Comparison of ENCODE assay signal across 26 cellular contexts in the genomic region with DNA sequence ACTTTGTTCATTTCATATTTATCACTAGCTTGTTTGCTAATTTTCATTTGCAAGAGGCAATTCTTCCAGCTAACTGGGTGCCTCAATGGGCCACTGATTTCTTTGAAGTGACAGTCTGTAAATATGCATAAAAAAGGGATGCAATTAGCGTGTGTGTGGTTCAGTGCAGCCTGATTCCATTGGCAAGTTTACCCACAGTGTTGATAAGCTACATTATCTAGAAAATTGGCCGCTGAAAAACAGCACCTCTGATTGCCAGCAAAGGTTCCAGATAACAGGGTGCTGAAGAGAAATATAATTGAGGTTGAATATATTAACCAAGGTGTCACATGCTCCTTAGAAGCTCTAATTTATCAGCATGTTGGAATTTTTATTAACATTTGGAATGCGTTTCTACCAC.
"Had no signal": no experiment of that assay in that cellular context is flagged by ENCODE, and none has a peak within 500 bp of the region (broad histone marks: within the 10 kb centered on the region; RNA-seq: fewer than 3 reads in every experiment).

No MANE protein-coding gene starts in this region.

- H3K4me2 ChIP-seq: KMS-11, SK-N-SH had no signal

- H3K27me3 ChIP-seq: breast epithelium, Peyer's patch, SJCRH30 had no signal

- H3K4me3 Mint-ChIP-seq: activated CD4-positive, alpha-beta memory T cell treated with anti-CD3 and anti-CD28 coated beads, Interleukin-2, amount 10 ng/mL, durations not matched to agents 7 days and 5 days; activated CD4-positive, alpha-beta T cell treated with anti-CD3 and anti-CD28 coated beads for 36 hours; activated naive CD4-positive, alpha-beta T cell treated with anti-CD3 and anti-CD28 coated beads, Interleukin-2, amount 10 ng/mL, durations not matched to agents 7 days and 5 days; activated naive CD8-positive, alpha-beta T cell treated with anti-CD3 and anti-CD28 coated beads, Interleukin-2, amount 10 ng/mL, durations not matched to agents 7 days and 5 days; activated T-cell treated with anti-CD3 and anti-CD28 coated beads, Interleukin-2, amount 50 U/mL, for 72 hours had no signal

- DNase-seq: activated CD4-positive, alpha-beta memory T cell treated with anti-CD3 and anti-CD28 coated beads, Interleukin-2, amount 10 ng/mL, durations not matched to agents 7 days and 5 days; activated CD4-positive, alpha-beta T cell treated with anti-CD3 and anti-CD28 coated beads for 36 hours; activated CD4-positive, alpha-beta T cell treated with anti-CD3 and anti-CD28 coated beads, Interleukin-2, amount 50 U/mL, for 1 hour; activated gamma-delta T cell treated with Interleukin-2 at 50 U/mL for 16 hours; activated naive CD4-positive, alpha-beta T cell treated with anti-CD3 and anti-CD28 coated beads, Interleukin-2, amount 10 ng/mL, durations not matched to agents 7 days and 5 days; activated naive CD8-positive, alpha-beta T cell treated with anti-CD3 and anti-CD28 coated beads, Interleukin-2, amount 10 ng/mL, durations not matched to agents 7 days and 5 days; activated T-cell treated with anti-CD3 and anti-CD28 coated beads, Interleukin-2, amount 50 U/mL, for 72 hours; adrenal gland; anterior cingulate cortex; NCI-H1092; NCI-H1930; NCI-H2107; NCI-H345; NCI-H510A; NCI-H526 treated with DMSO at 0.1 percent for 48 hours; NCI-H82; Peyer's patch; Right ventricle myocardium superior; SJCRH30; SK-N-SH; T-helper 1 cell had no signal

- H3K27ac ChIP-seq: adrenal gland, breast epithelium, KMS-11, Peyer's patch, RWPE1, SJCRH30, VCaP had no signal

- H3K9ac ChIP-seq: KMS-11, SK-N-SH had no signal

- ATAC-seq: activated CD4-positive, alpha-beta T cell treated with anti-CD3 and anti-CD28 coated beads for 36 hours; activated T-cell treated with anti-CD3 and anti-CD28 coated beads, Interleukin-2, amount 50 U/mL, for 72 hours had no signal

- H3K9me3 Mint-ChIP-seq: activated CD4-positive, alpha-beta memory T cell treated with anti-CD3 and anti-CD28 coated beads, Interleukin-2, amount 10 ng/mL, durations not matched to agents 7 days and 5 days; activated naive CD4-positive, alpha-beta T cell treated with anti-CD3 and anti-CD28 coated beads, Interleukin-2, amount 10 ng/mL, durations not matched to agents 7 days and 5 days; activated naive CD8-positive, alpha-beta T cell treated with anti-CD3 and anti-CD28 coated beads, Interleukin-2, amount 10 ng/mL, durations not matched to agents 7 days and 5 days; activated T-cell treated with anti-CD3 and anti-CD28 coated beads, Interleukin-2, amount 50 U/mL, for 72 hours; activated T-helper 2 cell treated with anti-CD3 and anti-CD28 coated beads, Interferon-gamma antibody, Interleukin-2, Interleukin-4, amounts not matched to agents 10 μg/mL and 5 μg/mL and 100 μg/mL, durations not matched to agents 14 hours and 24 hours and 36 hours had no signal

- H3K4me1 ChIP-seq: adrenal gland, breast epithelium, Peyer's patch, SJCRH30 had no signal

- H3K27ac Mint-ChIP-seq: activated CD4-positive, alpha-beta memory T cell treated with anti-CD3 and anti-CD28 coated beads, Interleukin-2, amount 10 ng/mL, durations not matched to agents 7 days and 5 days; activated CD4-positive, alpha-beta T cell treated with anti-CD3 and anti-CD28 coated beads for 36 hours; activated naive CD4-positive, alpha-beta T cell treated with anti-CD3 and anti-CD28 coated beads, Interleukin-2, amount 10 ng/mL, durations not matched to agents 7 days and 5 days; activated naive CD8-positive, alpha-beta T cell treated with anti-CD3 and anti-CD28 coated beads, Interleukin-2, amount 10 ng/mL, durations not matched to agents 7 days and 5 days; activated T-cell treated with anti-CD3 and anti-CD28 coated beads, Interleukin-2, amount 50 U/mL, for 72 hours; activated T-helper 2 cell treated with anti-CD3 and anti-CD28 coated beads, Interferon-gamma antibody, Interleukin-2, Interleukin-4, amounts not matched to agents 10 μg/mL and 5 μg/mL and 100 μg/mL, durations not matched to agents 14 hours and 24 hours and 36 hours had no signal

- H3K36me3 ChIP-seq: adrenal gland, breast epithelium, Peyer's patch, SJCRH30 had no signal

- H3K4me1 Mint-ChIP-seq: activated CD4-positive, alpha-beta memory T cell treated with anti-CD3 and anti-CD28 coated beads, Interleukin-2, amount 10 ng/mL, durations not matched to agents 7 days and 5 days; activated CD4-positive, alpha-beta T cell treated with anti-CD3 and anti-CD28 coated beads for 36 hours; activated naive CD4-positive, alpha-beta T cell treated with anti-CD3 and anti-CD28 coated beads, Interleukin-2, amount 10 ng/mL, durations not matched to agents 7 days and 5 days; activated naive CD8-positive, alpha-beta T cell treated with anti-CD3 and anti-CD28 coated beads, Interleukin-2, amount 10 ng/mL, durations not matched to agents 7 days and 5 days had no signal

- H3K36me3 Mint-ChIP-seq: activated naive CD4-positive, alpha-beta T cell treated with anti-CD3 and anti-CD28 coated beads, Interleukin-2, amount 10 ng/mL, durations not matched to agents 7 days and 5 days; activated naive CD8-positive, alpha-beta T cell treated with anti-CD3 and anti-CD28 coated beads, Interleukin-2, amount 10 ng/mL, durations not matched to agents 7 days and 5 days had no signal

- H3K9me3 ChIP-seq: adrenal gland, breast epithelium, Peyer's patch, SJCRH30, SK-N-SH had no signal

- H3K4me3 ChIP-seq: adrenal gland, breast epithelium, Peyer's patch, SJCRH30 had no signal
